9 cellular contexts compared by ENCODE assay signal in genomic region chr18:74819433-74820059, GRCh38.
DNase-seq lines count a peak whose midpoint lies in the region; ATAC-seq and TF ChIP-seq lines count a peak whose summit lies in the region.
"Had no signal": no experiment of that assay in that cellular context is flagged by ENCODE, and none has a peak within 500 bp of the region (broad histone marks: within the 10 kb centered on the region; RNA-seq: fewer than 3 reads in every experiment).

No MANE protein-coding gene starts in this region.

- DNase-seq in DMS53 (lab: John Stamatoyannopoulos, UW): peak; percentile 65
- DNase-seq in Kasumi-1 (lab: John Stamatoyannopoulos, UW): peak; percentile 30 to 52
- DNase-seq in erythroblast (lab: John Stamatoyannopoulos, UW): peak; percentile 39 to 44
- DNase-seq in suprapubic skin (ENCODE audit: low spot score in 2 of 2): no peak
- no peak for DNase-seq in GM19240 (ENCODE audit: insufficient read length, low spot score)
- no peak for DNase-seq in stimulated activated naive CD8-positive, alpha-beta T cell treated with anti-CD3 and anti-CD28 coated beads, Interleukin-15, amount 100 ng/mL, for 72 hours

- ATAC-seq in GM21423 (IDR thresholded peaks at IDR 0.05; ENCODE audit: unreplicated experiment) (peak; percentile 85), GM21576 (IDR thresholded peaks at IDR 0.05; ENCODE audit: unreplicated experiment) (no peak)
- ATAC-seq in stimulated activated naive CD8-positive, alpha-beta T cell treated with anti-CD3 and anti-CD28 coated beads, Interleukin-15, amount 100 ng/mL, for 72 hours: no peak

- H3K27me3 ChIP-seq in suprapubic skin: no peaks in the 10 kb centered on the region

- H3K36me3 ChIP-seq in suprapubic skin: no peaks in the 10 kb centered on the region

- H3K27me3 Mint-ChIP-seq in stimulated activated naive CD8-positive, alpha-beta T cell treated with anti-CD3 and anti-CD28 coated beads, Interleukin-15, amount 100 ng/mL, for 72 hours: no peaks in the 10 kb centered on the region
- H3K27me3 Mint-ChIP-seq: IgD-negative memory B cell had no signal

- TF ChIP-seq EP300 in suprapubic skin (IDR thresholded peaks at IDR 0.05): no peak

- 90% methylated on average over 7 of the region's 7 CpGs for WGBS in suprapubic skin

- TF ChIP-seq POLR2A in erythroblast (IDR thresholded peaks at IDR 0.05; ENCODE audit: low read length): no peak
- no peak for TF ChIP-seq POLR2A in suprapubic skin (IDR thresholded peaks at IDR 0.05)

- no peak overlapping the region for H3K27ac Mint-ChIP-seq in stimulated activated naive CD8-positive, alpha-beta T cell treated with anti-CD3 and anti-CD28 coated beads, Interleukin-15, amount 100 ng/mL, for 72 hours
- H3K27ac Mint-ChIP-seq: IgD-negative memory B cell had no signal

- TF ChIP-seq CTCF in suprapubic skin (IDR thresholded peaks at IDR 0.05): peak in 1 of 2 donors; percentile 20

- H3K9me3 ChIP-seq in suprapubic skin: no peaks in the 10 kb centered on the region

- H3K4me1 Mint-ChIP-seq in stimulated activated naive CD8-positive, alpha-beta T cell treated with anti-CD3 and anti-CD28 coated beads, Interleukin-15, amount 100 ng/mL, for 72 hours: no peaks in the 10 kb centered on the region
- H3K4me1 Mint-ChIP-seq: IgD-negative memory B cell had no signal

- H3K27ac ChIP-seq in suprapubic skin: no peak overlapping the region

- H3K4me1 ChIP-seq in suprapubic skin: no peaks in the 10 kb centered on the region

- H3K4me3 ChIP-seq in suprapubic skin: no peak overlapping the region

- no peak overlapping the region for H3K4me3 Mint-ChIP-seq in stimulated activated naive CD8-positive, alpha-beta T cell treated with anti-CD3 and anti-CD28 coated beads, Interleukin-15, amount 100 ng/mL, for 72 hours
- H3K4me3 Mint-ChIP-seq: IgD-negative memory B cell had no signal

- H3K9me3 Mint-ChIP-seq in stimulated activated naive CD8-positive, alpha-beta T cell treated with anti-CD3 and anti-CD28 coated beads, Interleukin-15, amount 100 ng/mL, for 72 hours: peaks cover 4 to 7% of the 10 kb centered on the region in 2 donors

Comparison
In these comparisons a context has a peak if more than half of its experiments do, and no peak if none do; other contexts are left out.
1. DNase-seq: peak in DMS53 (single experiment), Kasumi-1 (2 of 2) and erythroblast (2 of 2); none in suprapubic skin (0 of 2), GM19240 (single experiment) and stimulated activated naive CD8-positive, alpha-beta T cell treated with anti-CD3 and anti-CD28 coated beads, Interleukin-15, amount 100 ng/mL, for 72 hours (0 of 2).